1 cellular context compared by ENCODE assay signal in genomic region chr17:77361986-77362620, GRCh38.
TF ChIP-seq lines count a peak whose summit lies in the region.

No MANE protein-coding gene starts in this region.

TF ChIP-seq in H1, 55 proteins besides CTCF, POLR2A, EP300 and RAD21:
- TF ChIP-seq RFX5 (IDR thresholded peaks at IDR 0.05; ENCODE audit: borderline replicate concordance, low read depth, low read length) (no peak), CEBPB (IDR thresholded peaks at IDR 0.05; ENCODE audit: low read depth, low read length) (no peak), CHD2 (IDR thresholded peaks at IDR 0.05; ENCODE audit: low read length) (no peak), CBX8 (IDR thresholded peaks at IDR 0.05; ENCODE audit: borderline replicate concordance, low read depth, low read length) (no peak), PHF8 (conservative IDR thresholded peaks at IDR 0.05; ENCODE audit: low read depth, low read length) (no peak), ZNF274 (IDR thresholded peaks at IDR 0.05; ENCODE audit: borderline replicate concordance, extremely low read depth, low read length) (no peak), SIX5 (IDR thresholded peaks at IDR 0.05; ENCODE audit: low read depth, low read length) (no peak), SUZ12 (IDR thresholded peaks at IDR 0.05; ENCODE audit: low read length) (no peak)
